In genomic region chr3:62238003-62238402, GRCh38 we compare ENCODE assay signal across 11 cellular contexts.
A peak's percentile ranks its signal among the peaks of the same experiment; 100 is the strongest.
DNase-seq lines count a peak whose midpoint lies in the region; ATAC-seq and TF ChIP-seq lines count a peak whose summit lies in the region.
"Had no signal": no experiment of that assay in that cellular context is flagged by ENCODE, and none has a peak within 500 bp of the region (broad histone marks: within the 10 kb centered on the region; RNA-seq: fewer than 3 reads in every experiment).

No MANE protein-coding gene starts in this region.

- H3K4me3 ChIP-seq in breast epithelium: no peak overlapping the region

- peak; percentile 77 for ATAC-seq in GM19025 (IDR thresholded peaks at IDR 0.05; ENCODE audit: low read depth, unreplicated experiment)
- peak; percentile 77 for ATAC-seq in HG02623 (IDR thresholded peaks at IDR 0.05; ENCODE audit: unreplicated experiment)
- peak; percentile 88 for ATAC-seq in HG03469 (IDR thresholded peaks at IDR 0.05; ENCODE audit: unreplicated experiment)
- no peak for ATAC-seq in stimulated activated naive CD8-positive, alpha-beta T cell treated with anti-CD3 and anti-CD28 coated beads, Interleukin-15, amount 100 ng/mL, for 72 hours

- H3K27ac Mint-ChIP-seq in nephron progenitor cell: peak overlapping the region; percentile 36
- no peak overlapping the region for H3K27ac Mint-ChIP-seq in stimulated activated naive CD8-positive, alpha-beta T cell treated with anti-CD3 and anti-CD28 coated beads, Interleukin-15, amount 100 ng/mL, for 72 hours

- no peaks in the 10 kb centered on the region for H3K9me3 ChIP-seq in breast epithelium

- H3K4me1 ChIP-seq in breast epithelium: no peaks in the 10 kb centered on the region

- DNase-seq in nephron progenitor cell (no peak), NCI-H524 treated with DMSO at 0.1 percent for 48 hours (lab: John Stamatoyannopoulos, UW) (no peak), activated gamma-delta T cell treated with Interleukin-2 at 50 U/mL for 16 hours (no peak), breast epithelium (ENCODE audit: low spot score in 2 of 2) (no peak)
- DNase-seq in stimulated activated naive CD8-positive, alpha-beta T cell treated with anti-CD3 and anti-CD28 coated beads, Interleukin-15, amount 100 ng/mL, for 72 hours: no peak
- DNase-seq: activated CD4-positive, alpha-beta T cell treated with anti-CD3 and anti-CD28 coated beads for 1 hour; DMS153; stimulated activated CD4-positive, alpha-beta T cell treated with anti-CD3 and anti-CD28 coated beads, Interleukin-4, amount 100 ng/mL, for 24 hours had no signal

- H3K4me1 Mint-ChIP-seq in nephron progenitor cell: peaks cover 29% of the 10 kb centered on the region
- H3K4me1 Mint-ChIP-seq in stimulated activated naive CD8-positive, alpha-beta T cell treated with anti-CD3 and anti-CD28 coated beads, Interleukin-15, amount 100 ng/mL, for 72 hours: no peaks in the 10 kb centered on the region

- intact Hi-C loops in breast epithelium (cut with DNase I; ENCODE audit: low total_unique reads): no loop called here

- no peaks in the 10 kb centered on the region for H3K9me3 Mint-ChIP-seq in nephron progenitor cell
- no peaks in the 10 kb centered on the region for H3K9me3 Mint-ChIP-seq in stimulated activated naive CD8-positive, alpha-beta T cell treated with anti-CD3 and anti-CD28 coated beads, Interleukin-15, amount 100 ng/mL, for 72 hours

- peaks cover 5% of the 10 kb centered on the region for H3K36me3 Mint-ChIP-seq in nephron progenitor cell (ENCODE audit: low read depth)

- H3K27me3 ChIP-seq in breast epithelium: no peaks in the 10 kb centered on the region

- H3K4me3 Mint-ChIP-seq in nephron progenitor cell: no peak overlapping the region
- no peak overlapping the region for H3K4me3 Mint-ChIP-seq in stimulated activated naive CD8-positive, alpha-beta T cell treated with anti-CD3 and anti-CD28 coated beads, Interleukin-15, amount 100 ng/mL, for 72 hours

- no peak for TF ChIP-seq POLR2A in breast epithelium (IDR thresholded peaks at IDR 0.05)

- H3K27ac ChIP-seq in breast epithelium: no peak overlapping the region

- H3K36me3 ChIP-seq in breast epithelium: no peaks in the 10 kb centered on the region

- no peak for TF ChIP-seq CTCF in nephron progenitor cell (IDR thresholded peaks at IDR 0.05)
- no peak for TF ChIP-seq CTCF in breast epithelium (IDR thresholded peaks at IDR 0.05)

- no peaks in the 10 kb centered on the region for H3K27me3 Mint-ChIP-seq in nephron progenitor cell (ENCODE audit: low read depth, poor library complexity)
- H3K27me3 Mint-ChIP-seq in stimulated activated naive CD8-positive, alpha-beta T cell treated with anti-CD3 and anti-CD28 coated beads, Interleukin-15, amount 100 ng/mL, for 72 hours: peaks cover 9% of the 10 kb centered on the region
